In the genomic region with DNA sequence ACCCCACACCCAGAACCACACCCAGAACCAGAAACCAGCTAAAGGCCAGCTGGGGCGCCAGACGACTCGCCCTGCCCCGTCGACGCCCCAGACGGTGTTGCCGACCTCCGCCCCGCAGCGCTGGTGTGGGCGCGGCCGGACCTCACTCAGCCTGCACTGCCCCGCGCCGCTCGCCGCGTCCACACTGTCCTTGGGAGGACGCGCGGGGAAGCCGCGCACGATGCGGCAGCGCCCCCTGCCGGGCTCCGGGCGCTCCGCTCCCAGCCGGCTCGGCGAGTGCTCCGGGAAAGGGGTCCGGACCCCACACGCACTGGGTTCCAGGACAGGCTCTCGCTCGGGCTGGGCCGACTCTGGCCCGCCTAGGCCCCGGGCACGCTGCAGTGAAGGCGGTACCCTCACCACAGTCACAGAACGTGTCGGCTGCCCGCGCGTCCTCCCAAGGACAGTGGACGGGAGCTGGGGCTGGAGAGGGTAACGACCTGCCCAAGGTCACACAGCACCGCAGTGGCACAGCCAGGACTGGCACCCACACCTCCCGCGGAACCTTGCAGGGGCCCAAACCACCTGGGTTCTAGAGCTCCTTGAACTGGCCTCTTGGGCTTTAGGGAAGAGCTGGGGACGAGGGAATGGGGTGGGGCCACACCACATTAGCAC, we compare ENCODE assay signal across 1 cellular context.
TF ChIP-seq lines count a peak whose summit lies in the region.

No MANE protein-coding gene starts in this region.

TF ChIP-seq in GM12878, 131 proteins besides CTCF, POLR2A, EP300 and RAD21 (continued from another document):
- TF ChIP-seq, protein P1, sequence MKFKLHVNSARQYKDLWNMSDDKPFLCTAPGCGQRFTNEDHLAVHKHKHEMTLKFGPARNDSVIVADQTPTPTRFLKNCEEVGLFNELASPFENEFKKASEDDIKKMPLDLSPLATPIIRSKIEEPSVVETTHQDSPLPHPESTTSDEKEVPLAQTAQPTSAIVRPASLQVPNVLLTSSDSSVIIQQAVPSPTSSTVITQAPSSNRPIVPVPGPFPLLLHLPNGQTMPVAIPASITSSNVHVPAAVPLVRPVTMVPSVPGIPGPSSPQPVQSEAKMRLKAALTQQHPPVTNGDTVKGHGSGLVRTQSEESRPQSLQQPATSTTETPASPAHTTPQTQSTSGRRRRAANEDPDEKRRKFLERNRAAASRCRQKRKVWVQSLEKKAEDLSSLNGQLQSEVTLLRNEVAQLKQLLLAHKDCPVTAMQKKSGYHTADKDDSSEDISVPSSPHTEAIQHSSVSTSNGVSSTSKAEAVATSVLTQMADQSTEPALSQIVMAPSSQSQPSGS (IDR thresholded peaks at IDR 0.05; ENCODE audit: low read length) = no peak
- TF ChIP-seq, protein P2, sequence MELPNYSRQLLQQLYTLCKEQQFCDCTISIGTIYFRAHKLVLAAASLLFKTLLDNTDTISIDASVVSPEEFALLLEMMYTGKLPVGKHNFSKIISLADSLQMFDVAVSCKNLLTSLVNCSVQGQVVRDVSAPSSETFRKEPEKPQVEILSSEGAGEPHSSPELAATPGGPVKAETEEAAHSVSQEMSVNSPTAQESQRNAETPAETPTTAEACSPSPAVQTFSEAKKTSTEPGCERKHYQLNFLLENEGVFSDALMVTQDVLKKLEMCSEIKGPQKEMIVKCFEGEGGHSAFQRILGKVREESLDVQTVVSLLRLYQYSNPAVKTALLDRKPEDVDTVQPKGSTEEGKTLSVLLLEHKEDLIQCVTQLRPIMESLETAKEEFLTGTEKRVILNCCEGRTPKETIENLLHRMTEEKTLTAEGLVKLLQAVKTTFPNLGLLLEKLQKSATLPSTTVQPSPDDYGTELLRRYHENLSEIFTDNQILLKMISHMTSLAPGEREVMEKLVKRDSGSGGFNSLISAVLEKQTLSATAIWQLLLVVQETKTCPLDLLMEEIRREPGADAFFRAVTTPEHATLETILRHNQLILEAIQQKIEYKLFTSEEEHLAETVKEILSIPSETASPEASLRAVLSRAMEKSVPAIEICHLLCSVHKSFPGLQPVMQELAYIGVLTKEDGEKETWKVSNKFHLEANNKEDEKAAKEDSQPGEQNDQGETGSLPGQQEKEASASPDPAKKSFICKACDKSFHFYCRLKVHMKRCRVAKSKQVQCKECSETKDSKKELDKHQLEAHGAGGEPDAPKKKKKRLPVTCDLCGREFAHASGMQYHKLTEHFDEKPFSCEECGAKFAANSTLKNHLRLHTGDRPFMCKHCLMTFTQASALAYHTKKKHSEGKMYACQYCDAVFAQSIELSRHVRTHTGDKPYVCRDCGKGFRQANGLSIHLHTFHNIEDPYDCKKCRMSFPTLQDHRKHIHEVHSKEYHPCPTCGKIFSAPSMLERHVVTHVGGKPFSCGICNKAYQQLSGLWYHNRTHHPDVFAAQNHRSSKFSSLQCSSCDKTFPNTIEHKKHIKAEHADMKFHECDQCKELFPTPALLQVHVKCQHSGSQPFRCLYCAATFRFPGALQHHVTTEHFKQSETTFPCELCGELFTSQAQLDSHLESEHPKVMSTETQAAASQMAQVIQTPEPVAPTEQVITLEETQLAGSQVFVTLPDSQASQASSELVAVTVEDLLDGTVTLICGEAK (IDR thresholded peaks at IDR 0.05; ENCODE audit: borderline replicate concordance) = no peak
- no peak for TF ChIP-seq ZBED1 (IDR thresholded peaks at IDR 0.05; ENCODE audit: borderline replicate concordance)
- TF ChIP-seq BCL11A (IDR thresholded peaks at IDR 0.05; ENCODE audit: low read depth, low read length) = no peak
- TF ChIP-seq, protein P3, sequence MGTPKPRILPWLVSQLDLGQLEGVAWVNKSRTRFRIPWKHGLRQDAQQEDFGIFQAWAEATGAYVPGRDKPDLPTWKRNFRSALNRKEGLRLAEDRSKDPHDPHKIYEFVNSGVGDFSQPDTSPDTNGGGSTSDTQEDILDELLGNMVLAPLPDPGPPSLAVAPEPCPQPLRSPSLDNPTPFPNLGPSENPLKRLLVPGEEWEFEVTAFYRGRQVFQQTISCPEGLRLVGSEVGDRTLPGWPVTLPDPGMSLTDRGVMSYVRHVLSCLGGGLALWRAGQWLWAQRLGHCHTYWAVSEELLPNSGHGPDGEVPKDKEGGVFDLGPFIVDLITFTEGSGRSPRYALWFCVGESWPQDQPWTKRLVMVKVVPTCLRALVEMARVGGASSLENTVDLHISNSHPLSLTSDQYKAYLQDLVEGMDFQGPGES (IDR thresholded peaks at IDR 0.05) = no peak
- 0 out of 2 replicates have a peak, but pooled peaks have one; percentile 30 for TF ChIP-seq SMARCA5 (IDR thresholded peaks at IDR 0.05)
- TF ChIP-seq, protein P4, sequence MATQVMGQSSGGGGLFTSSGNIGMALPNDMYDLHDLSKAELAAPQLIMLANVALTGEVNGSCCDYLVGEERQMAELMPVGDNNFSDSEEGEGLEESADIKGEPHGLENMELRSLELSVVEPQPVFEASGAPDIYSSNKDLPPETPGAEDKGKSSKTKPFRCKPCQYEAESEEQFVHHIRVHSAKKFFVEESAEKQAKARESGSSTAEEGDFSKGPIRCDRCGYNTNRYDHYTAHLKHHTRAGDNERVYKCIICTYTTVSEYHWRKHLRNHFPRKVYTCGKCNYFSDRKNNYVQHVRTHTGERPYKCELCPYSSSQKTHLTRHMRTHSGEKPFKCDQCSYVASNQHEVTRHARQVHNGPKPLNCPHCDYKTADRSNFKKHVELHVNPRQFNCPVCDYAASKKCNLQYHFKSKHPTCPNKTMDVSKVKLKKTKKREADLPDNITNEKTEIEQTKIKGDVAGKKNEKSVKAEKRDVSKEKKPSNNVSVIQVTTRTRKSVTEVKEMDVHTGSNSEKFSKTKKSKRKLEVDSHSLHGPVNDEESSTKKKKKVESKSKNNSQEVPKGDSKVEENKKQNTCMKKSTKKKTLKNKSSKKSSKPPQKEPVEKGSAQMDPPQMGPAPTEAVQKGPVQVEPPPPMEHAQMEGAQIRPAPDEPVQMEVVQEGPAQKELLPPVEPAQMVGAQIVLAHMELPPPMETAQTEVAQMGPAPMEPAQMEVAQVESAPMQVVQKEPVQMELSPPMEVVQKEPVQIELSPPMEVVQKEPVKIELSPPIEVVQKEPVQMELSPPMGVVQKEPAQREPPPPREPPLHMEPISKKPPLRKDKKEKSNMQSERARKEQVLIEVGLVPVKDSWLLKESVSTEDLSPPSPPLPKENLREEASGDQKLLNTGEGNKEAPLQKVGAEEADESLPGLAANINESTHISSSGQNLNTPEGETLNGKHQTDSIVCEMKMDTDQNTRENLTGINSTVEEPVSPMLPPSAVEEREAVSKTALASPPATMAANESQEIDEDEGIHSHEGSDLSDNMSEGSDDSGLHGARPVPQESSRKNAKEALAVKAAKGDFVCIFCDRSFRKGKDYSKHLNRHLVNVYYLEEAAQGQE (IDR thresholded peaks at IDR 0.05; ENCODE audit: low read depth, low read length) = no peak
- TF ChIP-seq SUZ12 (IDR thresholded peaks at IDR 0.05; ENCODE audit: unreplicated experiment) = no peak
- no peak for TF ChIP-seq DPF2 (IDR thresholded peaks at IDR 0.05)
- no peak for TF ChIP-seq PAX8 (IDR thresholded peaks at IDR 0.05)
- no peak for TF ChIP-seq SIX5 (IDR thresholded peaks at IDR 0.05; ENCODE audit: low read depth, low read length, severe bottlenecking)
- TF ChIP-seq PML (IDR thresholded peaks at IDR 0.05; ENCODE audit: low read length) = no peak
- TF ChIP-seq, protein P5, sequence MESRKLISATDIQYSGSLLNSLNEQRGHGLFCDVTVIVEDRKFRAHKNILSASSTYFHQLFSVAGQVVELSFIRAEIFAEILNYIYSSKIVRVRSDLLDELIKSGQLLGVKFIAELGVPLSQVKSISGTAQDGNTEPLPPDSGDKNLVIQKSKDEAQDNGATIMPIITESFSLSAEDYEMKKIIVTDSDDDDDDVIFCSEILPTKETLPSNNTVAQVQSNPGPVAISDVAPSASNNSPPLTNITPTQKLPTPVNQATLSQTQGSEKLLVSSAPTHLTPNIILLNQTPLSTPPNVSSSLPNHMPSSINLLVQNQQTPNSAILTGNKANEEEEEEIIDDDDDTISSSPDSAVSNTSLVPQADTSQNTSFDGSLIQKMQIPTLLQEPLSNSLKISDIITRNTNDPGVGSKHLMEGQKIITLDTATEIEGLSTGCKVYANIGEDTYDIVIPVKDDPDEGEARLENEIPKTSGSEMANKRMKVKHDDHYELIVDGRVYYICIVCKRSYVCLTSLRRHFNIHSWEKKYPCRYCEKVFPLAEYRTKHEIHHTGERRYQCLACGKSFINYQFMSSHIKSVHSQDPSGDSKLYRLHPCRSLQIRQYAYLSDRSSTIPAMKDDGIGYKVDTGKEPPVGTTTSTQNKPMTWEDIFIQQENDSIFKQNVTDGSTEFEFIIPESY (IDR thresholded peaks at IDR 0.05) = no peak
- TF ChIP-seq SREBF2 (IDR thresholded peaks at IDR 0.05; ENCODE audit: low read length) = no peak
- TF ChIP-seq RBBP5 (conservative IDR thresholded peaks at IDR 0.05) = no peak
- no peak for TF ChIP-seq PAX5 (IDR thresholded peaks at IDR 0.05; ENCODE audit: borderline replicate concordance, low read depth, low read length)
- TF ChIP-seq SMAD1 (IDR thresholded peaks at IDR 0.05; ENCODE audit: low read depth, partially characterized antibody) = no peak
- TF ChIP-seq, protein P6, sequence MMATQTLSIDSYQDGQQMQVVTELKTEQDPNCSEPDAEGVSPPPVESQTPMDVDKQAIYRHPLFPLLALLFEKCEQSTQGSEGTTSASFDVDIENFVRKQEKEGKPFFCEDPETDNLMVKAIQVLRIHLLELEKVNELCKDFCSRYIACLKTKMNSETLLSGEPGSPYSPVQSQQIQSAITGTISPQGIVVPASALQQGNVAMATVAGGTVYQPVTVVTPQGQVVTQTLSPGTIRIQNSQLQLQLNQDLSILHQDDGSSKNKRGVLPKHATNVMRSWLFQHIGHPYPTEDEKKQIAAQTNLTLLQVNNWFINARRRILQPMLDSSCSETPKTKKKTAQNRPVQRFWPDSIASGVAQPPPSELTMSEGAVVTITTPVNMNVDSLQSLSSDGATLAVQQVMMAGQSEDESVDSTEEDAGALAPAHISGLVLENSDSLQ (IDR thresholded peaks at IDR 0.05) = no peak
- no peak for TF ChIP-seq SUPT20H (IDR thresholded peaks at IDR 0.05; ENCODE audit: borderline replicate concordance, control insufficient read depth, low read depth, low read length)
- 0 out of 2 replicates have a peak, but pooled peaks have one; percentile 8 for TF ChIP-seq SMC3 (IDR thresholded peaks at IDR 0.05; ENCODE audit: borderline replicate concordance, low read length)
- TF ChIP-seq JUND (IDR thresholded peaks at IDR 0.05; ENCODE audit: low read depth, low read length) = no peak
- no peak for TF ChIP-seq RUNX3 (IDR thresholded peaks at IDR 0.05; ENCODE audit: low read length)
